8 cellular contexts compared by ENCODE assay signal in genomic region chr2:172253190-172254052, GRCh38.
DNase-seq lines count a peak whose midpoint lies in the region; ATAC-seq and TF ChIP-seq lines count a peak whose summit lies in the region.

No MANE protein-coding gene starts in this region.

- intact Hi-C loops in lower lobe of right lung (cut with DNase I): no loop called here

- peak; percentile 56 for DNase-seq in NCI-H748 (lab: John Stamatoyannopoulos, UW; ENCODE audit: unreplicated experiment)
- DNase-seq in NCI-H748 treated with DMSO at 0.1 percent for 48 hours (lab: John Stamatoyannopoulos, UW): no peak
- peak; percentile 99 for DNase-seq in SW480 (ENCODE audit: low spot score)
- DNase-seq in brain pericyte (ENCODE audit: low read depth, low spot score): peak; percentile 69
- no peak for DNase-seq in lower lobe of right lung
- peak; percentile 40 to 86 for DNase-seq in stimulated activated effector memory CD8-positive, alpha-beta T cell treated with anti-CD3 and anti-CD28 coated beads, Interleukin-12 subunit alpha, Interleukin-12 subunit beta, amount 100 ng/mL, for 72 hours (ENCODE audit: low spot score in 2 of 2)

- H3K4me1 ChIP-seq in lower lobe of right lung: peaks cover 11% of the 10 kb centered on the region

- no peaks in the 10 kb centered on the region for H3K27me3 ChIP-seq in lower lobe of right lung (ENCODE audit: low read depth)

- no peaks in the 10 kb centered on the region for H3K36me3 Mint-ChIP-seq in stimulated activated effector memory CD8-positive, alpha-beta T cell treated with anti-CD3 and anti-CD28 coated beads, Interleukin-12 subunit alpha, Interleukin-12 subunit beta, amount 100 ng/mL, for 72 hours

- H3K27ac ChIP-seq in lower lobe of right lung: peak overlapping the region; percentile 64

- no peak overlapping the region for H3K27ac Mint-ChIP-seq in stimulated activated effector memory CD8-positive, alpha-beta T cell treated with anti-CD3 and anti-CD28 coated beads, Interleukin-12 subunit alpha, Interleukin-12 subunit beta, amount 100 ng/mL, for 72 hours

- no peak overlapping the region for H3K4me3 Mint-ChIP-seq in stimulated activated effector memory CD8-positive, alpha-beta T cell treated with anti-CD3 and anti-CD28 coated beads, Interleukin-12 subunit alpha, Interleukin-12 subunit beta, amount 100 ng/mL, for 72 hours

- peaks cover 36% of the 10 kb centered on the region for H3K4me1 Mint-ChIP-seq in stimulated activated effector memory CD8-positive, alpha-beta T cell treated with anti-CD3 and anti-CD28 coated beads, Interleukin-12 subunit alpha, Interleukin-12 subunit beta, amount 100 ng/mL, for 72 hours

- H3K4me3 ChIP-seq in lower lobe of right lung: no peak overlapping the region

- H3K9me3 ChIP-seq in lower lobe of right lung: no peaks in the 10 kb centered on the region

- TF ChIP-seq CTCF in lower lobe of right lung (IDR thresholded peaks at IDR 0.05): no peak

- no peaks in the 10 kb centered on the region for H3K36me3 ChIP-seq in lower lobe of right lung

- H3K9me3 Mint-ChIP-seq in stimulated activated effector memory CD8-positive, alpha-beta T cell treated with anti-CD3 and anti-CD28 coated beads, Interleukin-12 subunit alpha, Interleukin-12 subunit beta, amount 100 ng/mL, for 72 hours: no peaks in the 10 kb centered on the region

- ATAC-seq in lower lobe of right lung (peak; percentile 77 to 87), GM18511 (IDR thresholded peaks at IDR 0.05; ENCODE audit: unreplicated experiment) (no peak), GM18870 (IDR thresholded peaks at IDR 0.05; ENCODE audit: unreplicated experiment) (no peak)
- peak; percentile 99 for ATAC-seq in stimulated activated effector memory CD8-positive, alpha-beta T cell treated with anti-CD3 and anti-CD28 coated beads, Interleukin-12 subunit alpha, Interleukin-12 subunit beta, amount 100 ng/mL, for 72 hours

Comparison
In these comparisons a context has a peak if more than half of its experiments do, and no peak if none do; other contexts are left out.
1. DNase-seq: peak in NCI-H748 (single experiment), SW480 (single experiment), brain pericyte (single experiment) and stimulated activated effector memory CD8-positive, alpha-beta T cell treated with anti-CD3 and anti-CD28 coated beads, Interleukin-12 subunit alpha, Interleukin-12 subunit beta, amount 100 ng/mL, for 72 hours (2 of 2); none in NCI-H748 treated with DMSO at 0.1 percent for 48 hours (single experiment) and lower lobe of right lung (single experiment).
2. ATAC-seq: peak in lower lobe of right lung (2 of 2) and stimulated activated effector memory CD8-positive, alpha-beta T cell treated with anti-CD3 and anti-CD28 coated beads, Interleukin-12 subunit alpha, Interleukin-12 subunit beta, amount 100 ng/mL, for 72 hours (single experiment); none in GM18511 (single experiment) and GM18870 (single experiment).